Comparison of ENCODE assay signal across 29 cellular contexts in the genomic region with DNA sequence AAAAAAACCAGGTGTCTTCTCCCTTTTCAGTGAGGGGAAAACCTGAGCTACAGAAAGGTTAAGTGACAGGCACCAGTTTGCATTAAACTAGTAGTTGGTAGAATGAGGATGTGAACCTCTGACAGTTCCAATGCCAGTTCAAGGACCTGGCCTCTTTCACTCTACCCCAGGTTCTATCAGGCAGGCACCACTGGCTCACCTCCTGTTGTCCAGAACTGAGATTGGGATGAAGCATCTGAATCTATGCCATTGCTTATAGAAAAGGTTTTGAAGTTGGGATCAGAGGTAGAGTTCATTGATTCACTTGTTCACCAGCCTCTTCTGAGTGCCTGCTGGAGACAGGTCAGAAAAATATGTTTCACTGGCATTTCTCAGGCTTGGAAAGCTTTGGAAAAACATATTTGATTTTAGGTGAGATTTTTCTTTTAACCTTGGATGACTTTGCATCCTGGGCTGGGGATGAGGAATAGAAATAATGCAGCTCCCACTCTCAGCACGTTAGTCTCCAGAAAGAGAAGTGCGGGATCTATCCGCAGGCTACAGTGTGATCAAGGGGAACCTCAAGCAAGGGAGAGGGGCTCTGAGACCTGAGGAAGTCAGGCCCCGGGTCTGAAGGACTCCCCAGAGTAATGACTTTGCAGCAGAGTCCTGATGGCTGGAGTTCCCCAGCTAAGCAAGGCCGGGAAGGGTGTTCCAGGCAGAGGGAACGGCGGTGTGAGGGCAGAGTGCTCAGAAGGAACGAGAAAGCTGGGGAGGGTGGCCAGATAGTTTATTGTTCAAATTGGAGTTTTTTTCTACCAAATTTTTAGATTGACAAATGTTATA.
"Had no signal": no experiment of that assay in that cellular context is flagged by ENCODE, and none has a peak within 500 bp of the region (broad histone marks: within the 10 kb centered on the region; RNA-seq: fewer than 3 reads in every experiment).

No MANE protein-coding gene starts in this region.

- H3K4me3 ChIP-seq: neural progenitor cell, ovary, pancreas, prostate gland, psoas muscle, right atrium auricular region, right lobe of liver, sigmoid colon, skin epidermis, smooth muscle cell, spleen had no signal

- H3K27ac ChIP-seq: neural progenitor cell, neutrophil, ovary, pancreas, parathyroid adenoma, prostate gland, psoas muscle, right atrium auricular region, right lobe of liver, sigmoid colon, skin epidermis, spleen had no signal

- H3K36me3 ChIP-seq: neural progenitor cell, neutrophil, ovary, pancreas, prostate gland, right atrium auricular region, right lobe of liver, sigmoid colon, spleen had no signal

- H3K4me1 ChIP-seq: pancreas, parathyroid adenoma, prostate gland, psoas muscle, right atrium auricular region, right lobe of liver, sigmoid colon, spleen had no signal

- ATAC-seq: naive thymus-derived CD8-positive, alpha-beta T cell; natural killer cell; natural killer cell treated with Interleukin-12 subunit alpha and Interleukin-12 subunit beta and Interleukin-15 and Interleukin-18, amount 100 ng/mL, for 72 hours; pancreas; psoas muscle; right cardiac atrium; right lobe of liver; sciatic nerve had no signal

- H3K9me3 Mint-ChIP-seq: naive thymus-derived CD8-positive, alpha-beta T cell; natural killer cell; natural killer cell treated with Interleukin-12 subunit alpha and Interleukin-12 subunit beta and Interleukin-15 and Interleukin-18, amount 100 ng/mL, for 72 hours; nephron; nephron progenitor cell; neural crest cell; neural progenitor cell had no signal

- H3K27me3 ChIP-seq: neural progenitor cell, neutrophil, ovary, pancreas, right atrium auricular region, right lobe of liver, sigmoid colon, spleen had no signal

- DNase-seq: naive thymus-derived CD8-positive, alpha-beta T cell; natural killer cell; nephron progenitor cell; nucleus accumbens; occipital lobe; ovary; pancreas; posterior cingulate gyrus; psoas muscle; right cardiac atrium; right lobe of liver; sigmoid colon; spleen; stimulated activated CD4-positive, alpha-beta T cell treated with anti-CD3 and anti-CD28 coated beads, Interleukin-12 subunit alpha, Interleukin-12 subunit beta, amount 100 ng/mL, for 4 hours; stimulated activated CD4-positive, alpha-beta T cell treated with anti-CD3 and anti-CD28 coated beads, Interleukin-15, amount 100 ng/mL, for 24 hours; stimulated activated CD4-positive, alpha-beta T cell treated with anti-CD3 and anti-CD28 coated beads, Interleukin-1b, Interleukin-23, amount 100 ng/mL, for 48 hours; stimulated activated CD4-positive, alpha-beta T cell treated with anti-CD3 and anti-CD28 coated beads, Interleukin-2, amount 100 ng/mL, for 24 hours had no signal

- H2AFZ ChIP-seq: neural progenitor cell, parathyroid adenoma had no signal

- H3K9ac ChIP-seq: neural progenitor cell, parathyroid adenoma had no signal

- H3K9me3 ChIP-seq: neutrophil, ovary, pancreas, prostate gland, psoas muscle, right atrium auricular region, right lobe of liver, sigmoid colon, spleen had no signal

- H3K4me3 Mint-ChIP-seq: naive thymus-derived CD8-positive, alpha-beta T cell; natural killer cell; natural killer cell treated with Interleukin-12 subunit alpha and Interleukin-12 subunit beta and Interleukin-15 and Interleukin-18, amount 100 ng/mL, for 72 hours; nephron; nephron progenitor cell; neural crest cell; neural progenitor cell had no signal

- H3K4me1 Mint-ChIP-seq: naive thymus-derived CD8-positive, alpha-beta T cell; natural killer cell had no signal

- H3K36me3 Mint-ChIP-seq: naive thymus-derived CD8-positive, alpha-beta T cell; natural killer cell; natural killer cell treated with Interleukin-12 subunit alpha and Interleukin-12 subunit beta and Interleukin-15 and Interleukin-18, amount 100 ng/mL, for 72 hours had no signal

- H3K4me2 ChIP-seq: neural progenitor cell, smooth muscle cell had no signal

- H3K27ac Mint-ChIP-seq: naive thymus-derived CD8-positive, alpha-beta T cell; natural killer cell; natural killer cell treated with Interleukin-12 subunit alpha and Interleukin-12 subunit beta and Interleukin-15 and Interleukin-18, amount 100 ng/mL, for 72 hours; nephron progenitor cell; neural progenitor cell; progenitor cell of endocrine pancreas had no signal
